In genomic region chr2:240840435-240841060, GRCh38 we compare ENCODE assay signal across 8 cellular contexts. TPM values are rescaled to one million over a fixed set of nuclear protein-coding genes. Genes with fewer than 3 reads are reported as not detected.
DNase-seq lines count a peak whose midpoint lies in the region; ATAC-seq and TF ChIP-seq lines count a peak whose summit lies in the region.

No MANE protein-coding gene starts in this region.

- H2AFZ ChIP-seq in mammary epithelial cell (ENCODE audit: low read depth, low read length), result no peak overlapping the region

- dilution Hi-C loops in mammary epithelial cell (cut with HindIII; ENCODE audit: low sequenced_read_pairs), result no loop called here

- peak; percentile 89 for ATAC-seq in left colon
- ATAC-seq in HG03442 (IDR thresholded peaks at IDR 0.05; ENCODE audit: unreplicated experiment), result no peak
- no peak for ATAC-seq in HG02798 (IDR thresholded peaks at IDR 0.05; ENCODE audit: poor library complexity, unreplicated experiment)

- peak; percentile 78 for TF ChIP-seq CTCF in AG09309 (IDR thresholded peaks at IDR 0.05; ENCODE audit: control insufficient read depth, insufficient read depth, low read depth, low read length, missing control alignments)
- TF ChIP-seq CTCF in GM12872 (IDR thresholded peaks at IDR 0.05; ENCODE audit: insufficient read depth, low read depth, low read length), result peak; percentile 56
- peak; percentile 58 to 76 for TF ChIP-seq CTCF in mammary epithelial cell (conservative IDR thresholded peaks at IDR 0.05 in 1 of 2, IDR thresholded peaks at IDR 0.05 in 1 of 2; ENCODE audit: extremely low read depth in 1 of 2, insufficient read depth in 1 of 2, low read depth in 1 of 2, low read length in 2 of 2)
- peak in 4 of 6 experiments; percentile 41 to 55 (median 50) for TF ChIP-seq CTCF in thyroid gland (IDR thresholded peaks at IDR 0.05)

- intact Hi-C loops in mammary epithelial cell (cut with micrococcal nuclease), result loop anchor here (1.0 to 5.0 kb wide), 5 partner anchors 30 to 780 kb away; partner anchors contain the start of gene DUSP28
- intact Hi-C loops in left colon (cut with DNase I, micrococcal nuclease), result no loop called here
- intact Hi-C loops in thyroid gland (cut with DNase I), result no loop called here

- WGBS in mammary epithelial cell (ENCODE audit: low coverage, missing lambda C conversion rate), result 41% methylated on average over 7 of the region's 9 CpGs
- WGBS in thyroid gland, 2 donors, result 7 to 32% methylated on average over 4 to 8 of the region's 9 CpGs

- H3K36me3 ChIP-seq in mammary epithelial cell (ENCODE audit: insufficient read depth, low read length) (no peaks in the 10 kb centered on the region), thyroid gland (no peaks in the 10 kb centered on the region)

- CTCF ChIA-PET in mammary epithelial cell (lab: Charles Lee; ENCODE audit: low non-redundant PET), result interaction anchor here (1.4 kb wide), 1 partner anchor 327 kb away, joined by 13 read pairs; no protein-coding TSS in a partner anchor

- no peak overlapping the region for H3K4me2 ChIP-seq in mammary epithelial cell (ENCODE audit: insufficient read depth, low read depth, low read length)

- H3K4me1 ChIP-seq in mammary epithelial cell (ENCODE audit: insufficient read depth, low read length) (no peaks in the 10 kb centered on the region), thyroid gland (no peaks in the 10 kb centered on the region)

- BruUV-seq in mammary epithelial cell (replicated peaks; lab: Mats Ljungman, UMichigan), result no TSS peak

- H3K9ac ChIP-seq in mammary epithelial cell (ENCODE audit: insufficient read depth, low read length), result no peak overlapping the region

- H3K79me2 ChIP-seq in mammary epithelial cell (ENCODE audit: insufficient read depth, low read length), result no peaks in the 10 kb centered on the region

- H3K9me3 ChIP-seq in mammary epithelial cell (replicated peaks; ENCODE audit: insufficient read depth, low read length) (no peaks in the 10 kb centered on the region), thyroid gland (no peaks in the 10 kb centered on the region)

- in situ Hi-C loops in mammary epithelial cell (cut with MboI; ENCODE audit: low sequenced_read_pairs in 2 of 2), result loop anchor here (25.0 kb wide), 1 partner anchor 328 kb away; no protein-coding TSS in a partner anchor

- H3K27ac ChIP-seq in mammary epithelial cell (ENCODE audit: insufficient read depth, low read depth, low read length) (no peak overlapping the region), thyroid gland (no peak overlapping the region)

- no peaks in the 10 kb centered on the region for H4K20me1 ChIP-seq in mammary epithelial cell (ENCODE audit: insufficient read depth, low read length)

- no peak for TF ChIP-seq POLR2A in thyroid gland (IDR thresholded peaks at IDR 0.05)

- DNase-seq in AG09309 (ENCODE audit: low read depth) (no peak), NCI-H526 (lab: John Stamatoyannopoulos, UW) (peak; percentile 51 to 83), mammary epithelial cell (peak; percentile 40), left colon (peak in 1 of 2 donors; percentile 49), thyroid gland (peak; percentile 62 to 67)

- H3K27me3 ChIP-seq in mammary epithelial cell (ENCODE audit: insufficient read depth, low read length) (peaks cover 7% of the 10 kb centered on the region), thyroid gland (no peaks in the 10 kb centered on the region)

- H3K4me3 ChIP-seq in AG09309 (ENCODE audit: control insufficient read depth, low read depth, low read length) (no peak overlapping the region), mammary epithelial cell (replicated peaks in 1 of 3; ENCODE audit: insufficient read depth in 1 of 3, low read depth in 2 of 3, low read length in 3 of 3) (no peak overlapping the region), thyroid gland (replicated peaks in 1 of 3) (no peak overlapping the region)

RNA-seq across cellular contexts. Expression of gene KIF1A, which starts 20.5 kb away (rescaled TPM):
- total RNA-seq in mammary epithelial cell, result under 1 TPM in 1 of 2 donors, not detected in 1; under 0.01 TPM
- polyA plus RNA-seq in mammary epithelial cell, result not detected
- not detected for polyA minus RNA-seq in mammary epithelial cell
- 1 to 10 TPM; 2.1 to 2.2 TPM for total RNA-seq in left colon
- 1 to 10 TPM; 1.2 to 6.9 (median 4.1) TPM for total RNA-seq in thyroid gland

RNA-seq across cellular contexts. Expression of gene AGXT, which starts 28.1 kb away (rescaled TPM):
- total RNA-seq in mammary epithelial cell, result not detected
- polyA plus RNA-seq in mammary epithelial cell, result not detected
- not detected for polyA minus RNA-seq in mammary epithelial cell
- total RNA-seq in left colon, result 1 to 10 TPM in 1 of 2 donors, under 1 TPM in 1; 0.59 to 3.0 TPM
- total RNA-seq in thyroid gland, result not detected

RNA-seq across cellular contexts. Expression of gene MAB21L4, which starts 55.4 kb away (rescaled TPM):
- total RNA-seq in mammary epithelial cell (under 1 TPM; 0.14 to 0.17 TPM), left colon (10 to 100 TPM in 1 of 2 donors, 1 to 10 TPM in 1; 4.5 to 11.8 TPM), thyroid gland (under 1 TPM in 2 of 4 donors, not detected in 2; 0.33 to 0.81 TPM)
- polyA plus RNA-seq in mammary epithelial cell, result 0.29 TPM
- not detected for polyA minus RNA-seq in mammary epithelial cell
